Comparison of ENCODE assay signal across 8 cellular contexts in the genomic region with DNA sequence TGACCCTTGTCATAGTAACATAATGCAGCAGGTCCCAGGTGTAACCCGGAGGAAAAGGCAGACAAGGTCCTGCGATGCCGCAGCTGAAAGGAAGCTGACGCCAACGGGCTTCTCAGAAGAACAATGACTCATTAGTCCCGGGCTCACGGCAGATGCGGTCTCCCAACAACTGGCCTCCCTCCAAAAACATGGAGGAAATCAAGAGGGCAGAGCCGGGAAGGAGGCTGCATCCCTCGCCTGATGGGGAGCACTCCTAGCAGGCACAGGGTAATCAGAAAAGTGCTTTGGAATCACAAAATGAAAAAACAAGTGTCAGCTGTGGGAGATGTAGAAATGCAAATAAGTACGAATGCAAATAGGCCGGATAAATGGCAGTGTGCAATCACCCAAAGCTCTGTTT.
DNase-seq lines count a peak whose midpoint lies in the region; ATAC-seq and TF ChIP-seq lines count a peak whose summit lies in the region.

No MANE protein-coding gene starts in this region.

- H3K9me3 Mint-ChIP-seq in stimulated activated naive CD8-positive, alpha-beta T cell treated with anti-CD3 and anti-CD28 coated beads, Interleukin-15, amount 100 ng/mL, for 72 hours, result no peaks in the 10 kb centered on the region
- no peaks in the 10 kb centered on the region for H3K9me3 Mint-ChIP-seq in activated CD8-positive, alpha-beta T cell treated with anti-CD3 and anti-CD28 coated beads for 36 hours

- intact Hi-C loops in activated CD8-positive, alpha-beta T cell treated with anti-CD3 and anti-CD28 coated beads for 36 hours (cut with micrococcal nuclease), result no loop called here
- intact Hi-C loops in spleen (cut with DNase I; ENCODE audit: low total_unique reads), result no loop called here

- ATAC-seq in stimulated activated naive CD8-positive, alpha-beta T cell treated with anti-CD3 and anti-CD28 coated beads, Interleukin-15, amount 100 ng/mL, for 72 hours, result peak; percentile 58
- ATAC-seq in stimulated activated naive CD8-positive, alpha-beta T cell treated with anti-CD3 and anti-CD28 coated beads, Interleukin-15, Interleukin-2, amounts not matched to agents 100 U/mL and 50 U/mL, for 24 hours, result no peak
- no peak for ATAC-seq in activated CD8-positive, alpha-beta T cell treated with anti-CD3 and anti-CD28 coated beads for 36 hours
- ATAC-seq in GM21381 (IDR thresholded peaks at IDR 0.05; ENCODE audit: unreplicated experiment), result no peak
- ATAC-seq in GM19395 (IDR thresholded peaks at IDR 0.05; ENCODE audit: unreplicated experiment), result no peak

- no peak for TF ChIP-seq POLR2A in spleen (IDR thresholded peaks at IDR 0.05)

- H3K4me1 ChIP-seq in right atrium auricular region (peaks cover 0 to 11% of the 10 kb centered on the region in 2 donors), spleen (peaks cover 0 to 10% (median 0%) of the 10 kb centered on the region in 6 donors)

- H3K4me3 ChIP-seq in right atrium auricular region, result peak overlapping the region; percentile 9 to 28
- no peak overlapping the region for H3K4me3 ChIP-seq in spleen

- no peak for DNase-seq in stimulated activated naive CD8-positive, alpha-beta T cell treated with anti-CD3 and anti-CD28 coated beads, Interleukin-15, amount 100 ng/mL, for 72 hours
- no peak for DNase-seq in stimulated activated naive CD8-positive, alpha-beta T cell treated with anti-CD3 and anti-CD28 coated beads, Interleukin-15, Interleukin-2, amounts not matched to agents 100 U/mL and 50 U/mL, for 24 hours
- DNase-seq in activated CD8-positive, alpha-beta T cell treated with anti-CD3 and anti-CD28 coated beads for 36 hours, result peak; percentile 26
- DNase-seq in right atrium auricular region (ENCODE audit: low spot score), result peak; percentile 82
- no peak for DNase-seq in spleen
- no peak for DNase-seq in activated effector memory CD4-positive, alpha-beta T cell treated with Interleukin-2 at 50 U/mL for 16 hours

- H3K9me3 ChIP-seq in right atrium auricular region, result no peaks in the 10 kb centered on the region
- no peaks in the 10 kb centered on the region for H3K9me3 ChIP-seq in spleen

- no peak for TF ChIP-seq CTCF in activated CD8-positive, alpha-beta T cell treated with anti-CD3 and anti-CD28 coated beads for 36 hours (IDR thresholded peaks at IDR 0.05)
- TF ChIP-seq CTCF in right atrium auricular region (IDR thresholded peaks at IDR 0.05) (no peak), spleen (IDR thresholded peaks at IDR 0.05 in 8 of 11, conservative IDR thresholded peaks at IDR 0.05 in 3 of 11) (no peak)

- no peak overlapping the region for H3K4me3 Mint-ChIP-seq in stimulated activated naive CD8-positive, alpha-beta T cell treated with anti-CD3 and anti-CD28 coated beads, Interleukin-15, amount 100 ng/mL, for 72 hours
- no peak overlapping the region for H3K4me3 Mint-ChIP-seq in activated CD8-positive, alpha-beta T cell treated with anti-CD3 and anti-CD28 coated beads for 36 hours

- peaks cover under 1% of the 10 kb centered on the region for H3K4me1 Mint-ChIP-seq in stimulated activated naive CD8-positive, alpha-beta T cell treated with anti-CD3 and anti-CD28 coated beads, Interleukin-15, amount 100 ng/mL, for 72 hours
- no peaks in the 10 kb centered on the region for H3K4me1 Mint-ChIP-seq in activated CD8-positive, alpha-beta T cell treated with anti-CD3 and anti-CD28 coated beads for 36 hours (ENCODE audit: low read depth)

- 56 to 76% (median 66%) methylated on average over 12 of the region's 12 CpGs for WGBS in spleen, 5 donors

- H3K36me3 ChIP-seq in right atrium auricular region, result no peaks in the 10 kb centered on the region
- no peaks in the 10 kb centered on the region for H3K36me3 ChIP-seq in spleen

- H3K36me3 Mint-ChIP-seq in activated CD8-positive, alpha-beta T cell treated with anti-CD3 and anti-CD28 coated beads for 36 hours (ENCODE audit: low read depth), result no peaks in the 10 kb centered on the region

- H3K27ac ChIP-seq in right atrium auricular region (peak overlapping the region; percentile 33 to 47), spleen (no peak overlapping the region)

- H3K27ac Mint-ChIP-seq in stimulated activated naive CD8-positive, alpha-beta T cell treated with anti-CD3 and anti-CD28 coated beads, Interleukin-15, amount 100 ng/mL, for 72 hours, result no peak overlapping the region
- no peak overlapping the region for H3K27ac Mint-ChIP-seq in activated CD8-positive, alpha-beta T cell treated with anti-CD3 and anti-CD28 coated beads for 36 hours

- H3K27me3 Mint-ChIP-seq in stimulated activated naive CD8-positive, alpha-beta T cell treated with anti-CD3 and anti-CD28 coated beads, Interleukin-15, amount 100 ng/mL, for 72 hours, result no peaks in the 10 kb centered on the region
- no peaks in the 10 kb centered on the region for H3K27me3 Mint-ChIP-seq in activated CD8-positive, alpha-beta T cell treated with anti-CD3 and anti-CD28 coated beads for 36 hours

- H3K27me3 ChIP-seq in right atrium auricular region (no peaks in the 10 kb centered on the region), spleen (replicated peaks in 1 of 7) (no peaks in the 10 kb centered on the region)

- POLR2A ChIA-PET in activated CD8-positive, alpha-beta T cell treated with anti-CD3 and anti-CD28 coated beads for 36 hours (lab: Charles Lee), result no interaction called here

- CTCF ChIA-PET in activated CD8-positive, alpha-beta T cell treated with anti-CD3 and anti-CD28 coated beads for 36 hours (lab: Charles Lee), result interaction anchor here (1.2 to 1.7 kb wide), 2 partner anchors 10 to 21 kb away, joined by 3 to 4 read pairs; no protein-coding TSS in a partner anchor

Comparison
In these comparisons a context has a peak if more than half of its experiments do, and no peak if none do; other contexts are left out.
1. DNase-seq: peak in activated CD8-positive, alpha-beta T cell treated with anti-CD3 and anti-CD28 coated beads for 36 hours (single experiment) and right atrium auricular region (single experiment); none in stimulated activated naive CD8-positive, alpha-beta T cell treated with anti-CD3 and anti-CD28 coated beads, Interleukin-15, amount 100 ng/mL, for 72 hours (0 of 2), stimulated activated naive CD8-positive, alpha-beta T cell treated with anti-CD3 and anti-CD28 coated beads, Interleukin-15, Interleukin-2, amounts not matched to agents 100 U/mL and 50 U/mL, for 24 hours (single experiment), spleen (single experiment) and activated effector memory CD4-positive, alpha-beta T cell treated with Interleukin-2 at 50 U/mL for 16 hours (single experiment).
2. H3K27ac ChIP-seq: peak in right atrium auricular region (2 of 2); none in spleen (0 of 8).
3. H3K4me3 ChIP-seq: peak in right atrium auricular region (2 of 2); none in spleen (0 of 8).